8 cellular contexts compared by ENCODE assay signal in the genomic region with DNA sequence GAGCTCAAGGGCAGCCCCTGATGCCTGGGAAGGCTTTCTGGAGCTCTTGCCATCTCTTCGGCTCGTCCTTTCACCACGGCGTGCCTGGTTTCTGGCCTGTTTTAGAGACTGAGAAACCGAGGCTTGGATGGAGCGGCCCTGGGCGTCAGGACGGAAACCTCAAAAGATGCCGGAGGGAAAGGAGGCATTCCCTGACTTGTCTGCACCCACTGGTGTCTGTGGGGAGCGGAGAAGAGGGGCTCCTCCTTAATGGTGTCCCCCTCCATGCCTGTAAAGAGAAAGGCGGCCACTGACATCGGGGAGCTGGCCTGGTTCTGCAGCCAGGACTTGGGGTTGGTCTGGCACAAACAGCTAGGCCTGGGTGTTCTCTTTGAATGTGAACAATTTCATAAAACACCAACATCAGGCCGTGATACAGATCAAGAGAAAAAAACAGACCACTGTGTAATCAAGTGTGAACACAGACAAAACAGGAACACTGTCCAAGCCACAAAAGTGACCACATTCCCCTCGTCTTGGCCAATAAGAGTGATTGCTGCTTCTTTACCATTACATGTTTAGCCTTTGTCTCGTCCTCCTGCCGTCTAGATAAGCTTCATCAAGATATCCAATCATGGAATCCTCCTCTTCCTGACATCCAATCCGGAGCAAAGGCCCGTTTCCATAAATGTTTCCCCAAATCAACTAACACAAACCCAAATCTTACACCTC. TPM values are rescaled to one million over a fixed set of nuclear protein-coding genes. Genes with fewer than 3 reads are reported as not detected.
DNase-seq lines count a peak whose midpoint lies in the region; ATAC-seq and TF ChIP-seq lines count a peak whose summit lies in the region.

No MANE protein-coding gene starts in this region.

- 0 out of 2 replicates have a peak, but pooled peaks cover 1% of the 10 kb centered on the region for H4K20me1 ChIP-seq in OCI-LY1 (ENCODE audit: insufficient read depth, low read length)

- H3K27me3 ChIP-seq in OCI-LY1 (ENCODE audit: insufficient read depth, low read length) (no peaks in the 10 kb centered on the region; the same call in 1 of the 2 replicates), dorsolateral prefrontal cortex (no peaks in the 10 kb centered on the region)

- H3K4me2 ChIP-seq in OCI-LY1 (ENCODE audit: low read length): peak overlapping the region; percentile 88

- H3K9me2 ChIP-seq in OCI-LY1 (ENCODE audit: low read depth, low read length): no peaks in the 10 kb centered on the region

- H3K9ac ChIP-seq in OCI-LY1 (ENCODE audit: low read length): peak overlapping the region; percentile 83

- H3K27ac Mint-ChIP-seq in nephron: peak overlapping the region; percentile 75 to 97 (median 92)

- peaks cover 14% of the 10 kb centered on the region for H3K36me3 ChIP-seq in OCI-LY1 (ENCODE audit: insufficient read depth, low read length)

- DNase-seq in AG04449 (ENCODE audit: low read depth, low spot score) (no peak), dorsolateral prefrontal cortex (no peak), ureter (ENCODE audit: low spot score) (no peak), Kasumi-1 (lab: John Stamatoyannopoulos, UW) (no peak), superior temporal gyrus (ENCODE audit: extremely low spot score) (no peak)

- peaks cover 27% of the 10 kb centered on the region for H3K4me1 Mint-ChIP-seq in nephron

- POLR2A ChIA-PET in AG04449 (lab: Yijun Ruan, JAX): interaction anchor here (0.7 kb wide), 1 partner anchor 35 kb away, joined by 3 read pairs; no protein-coding TSS in a partner anchor

- H3K27me3 Mint-ChIP-seq in nephron (ENCODE audit: low read depth): no peaks in the 10 kb centered on the region

- no peaks in the 10 kb centered on the region for H3K9me3 ChIP-seq in OCI-LY1 (ENCODE audit: low read length)

- H3K9me3 Mint-ChIP-seq in nephron: no peaks in the 10 kb centered on the region

- no peak for TF ChIP-seq CTCF in AG04449 (IDR thresholded peaks at IDR 0.05; ENCODE audit: insufficient read depth, low read length, missing control alignments)
- TF ChIP-seq CTCF in OCI-LY1 (IDR thresholded peaks at IDR 0.05; ENCODE audit: low read length): no peak
- TF ChIP-seq CTCF in dorsolateral prefrontal cortex (IDR thresholded peaks at IDR 0.05 in 54 of 56, conservative IDR thresholded peaks at IDR 0.05 in 2 of 56; ENCODE audit: low read depth in 1 of 56, partially characterized antibody in 56 of 56): no peak
- TF ChIP-seq CTCF in nephron (IDR thresholded peaks at IDR 0.05; ENCODE audit: unreplicated experiment in 3 of 3): no peak

- peaks cover 4% of the 10 kb centered on the region for H3K36me3 Mint-ChIP-seq in nephron (ENCODE audit: low read depth)

- H3K79me2 ChIP-seq in OCI-LY1 (ENCODE audit: insufficient read depth, low read length): peaks cover 40% of the 10 kb centered on the region

- 0 out of 2 replicates have a peak overlapping the region, but pooled peaks have one; percentile 39 for H2AFZ ChIP-seq in OCI-LY1 (ENCODE audit: low read length)

- peaks cover 42% of the 10 kb centered on the region for H3K4me1 ChIP-seq in OCI-LY1 (ENCODE audit: insufficient read depth, low read length, severe bottlenecking)

- H3K27ac ChIP-seq in OCI-LY1 (ENCODE audit: low read depth, low read length, poor library complexity, severe bottlenecking) (peak overlapping the region; percentile 84), dorsolateral prefrontal cortex (peak overlapping the region; percentile 73 to 98 (median 93))

- peak overlapping the region; percentile 85 to 93 (median 93) for H3K4me3 Mint-ChIP-seq in nephron

- no peaks in the 10 kb centered on the region for H3F3A ChIP-seq in OCI-LY1 (ENCODE audit: insufficient read depth, low read length)

- intact Hi-C loops in dorsolateral prefrontal cortex (cut with DNase I): loop anchor here (1.0 to 5.0 kb wide), 3 partner anchors 12 to 237 kb away; a partner anchor contains a TSS

- peak; percentile 21 for ATAC-seq in GM21447 (IDR thresholded peaks at IDR 0.05; ENCODE audit: unreplicated experiment)

- CTCF ChIA-PET in AG04449 (lab: Yijun Ruan, JAX): interaction anchor here (1.0 to 1.1 kb wide), 2 partner anchors 61 to 342 kb away, joined by 3 to 4 read pairs; no protein-coding TSS in a partner anchor

- H3K4me3 ChIP-seq in AG04449 (ENCODE audit: low read depth, low read length) (peak overlapping the region; percentile 59), OCI-LY1 (ENCODE audit: low read depth, low read length, poor library complexity, severe bottlenecking) (peak overlapping the region; percentile 98), dorsolateral prefrontal cortex (peak overlapping the region in 58 of 59 donors; percentile 38 to 96 (median 76))

RNA-seq across cellular contexts. Expression of a gene that starts 0.6 kb away (rescaled TPM):
- total RNA-seq in dorsolateral prefrontal cortex (10 to 100 TPM; 44.0 to 90.8 (median 62.7) TPM), ureter (67.4 TPM)

RNA-seq across cellular contexts. Expression of a gene that starts 35.7 kb away (rescaled TPM):
- total RNA-seq in dorsolateral prefrontal cortex (10 to 100 TPM; 16.3 to 92.6 (median 39.4) TPM), ureter (3.4 TPM)

RNA-seq across cellular contexts. Expression of a gene that starts 45.4 kb away (rescaled TPM):
- total RNA-seq in dorsolateral prefrontal cortex (1 to 10 TPM in 108 of 120 experiments, under 1 TPM in 12; 0.35 to 6.8 (median 2.2) TPM), ureter (1.8 TPM)
